In genomic region chr2:66839551-66840320, GRCh38 we compare ENCODE assay signal across 15 cellular contexts.
DNase-seq lines count a peak whose midpoint lies in the region; ATAC-seq and TF ChIP-seq lines count a peak whose summit lies in the region.
"Had no signal": no experiment of that assay in that cellular context is flagged by ENCODE, and none has a peak within 500 bp of the region (broad histone marks: within the 10 kb centered on the region; RNA-seq: fewer than 3 reads in every experiment).

No MANE protein-coding gene starts in this region.

- no peak overlapping the region for H3K4me3 Mint-ChIP-seq in nephron progenitor cell
- H3K4me3 Mint-ChIP-seq in activated CD4-positive, alpha-beta memory T cell treated with anti-CD3 and anti-CD28 coated beads, Interleukin-2, amount 10 ng/mL, durations not matched to agents 7 days and 5 days = no peak overlapping the region
- H3K4me3 Mint-ChIP-seq: activated naive CD8-positive, alpha-beta T cell treated with anti-CD3 and anti-CD28 coated beads, Interleukin-2, amount 10 ng/mL, durations not matched to agents 7 days and 5 days; CD4-positive, CD25-positive, alpha-beta regulatory T cell; neural crest cell had no signal

- ATAC-seq in HG02571 (IDR thresholded peaks at IDR 0.05; ENCODE audit: unreplicated experiment) = no peak
- ATAC-seq: heart left ventricle, Panc1 had no signal

- peaks cover 2% of the 10 kb centered on the region for H3K4me1 ChIP-seq in ovary (ENCODE audit: insufficient read depth)
- H3K4me1 ChIP-seq: heart left ventricle had no signal

- H3K4me3 ChIP-seq in AG10803 (ENCODE audit: low read length) (no peak overlapping the region; the same call in 1 of the 2 replicates), ovary (peak overlapping the region; percentile 14)
- H3K4me3 ChIP-seq: heart left ventricle had no signal

- no peaks in the 10 kb centered on the region for H3K36me3 Mint-ChIP-seq in nephron progenitor cell (ENCODE audit: low read depth)
- H3K36me3 Mint-ChIP-seq in activated CD4-positive, alpha-beta memory T cell treated with anti-CD3 and anti-CD28 coated beads, Interleukin-2, amount 10 ng/mL, durations not matched to agents 7 days and 5 days (ENCODE audit: low read depth) = no peaks in the 10 kb centered on the region
- H3K36me3 Mint-ChIP-seq: activated naive CD8-positive, alpha-beta T cell treated with anti-CD3 and anti-CD28 coated beads, Interleukin-2, amount 10 ng/mL, durations not matched to agents 7 days and 5 days; CD4-positive, CD25-positive, alpha-beta regulatory T cell had no signal

- no peak for TF ChIP-seq EP300 in ovary (IDR thresholded peaks at IDR 0.05)

- TF ChIP-seq POLR2A in ovary (IDR thresholded peaks at IDR 0.05) = no peak

- no peaks in the 10 kb centered on the region for H3K27me3 Mint-ChIP-seq in nephron progenitor cell (ENCODE audit: low read depth, poor library complexity)
- H3K27me3 Mint-ChIP-seq in activated CD4-positive, alpha-beta memory T cell treated with anti-CD3 and anti-CD28 coated beads, Interleukin-2, amount 10 ng/mL, durations not matched to agents 7 days and 5 days = no peaks in the 10 kb centered on the region
- H3K27me3 Mint-ChIP-seq: activated naive CD8-positive, alpha-beta T cell treated with anti-CD3 and anti-CD28 coated beads, Interleukin-2, amount 10 ng/mL, durations not matched to agents 7 days and 5 days had no signal

- H3K27ac ChIP-seq in RWPE1 (no peak overlapping the region; the same call in 1 of the 2 replicates), ovary (peak overlapping the region in 1 of 2 donors; percentile 51)

- intact Hi-C loops in ovary (cut with DNase I) = no loop called here

- no peaks in the 10 kb centered on the region for H3K9me3 ChIP-seq in ovary
- H3K9me3 ChIP-seq: heart left ventricle had no signal

- POLR2A ChIA-PET in RWPE1 (lab: Yijun Ruan, JAX; ENCODE audit: low non-redundant PET) = no interaction called here
- POLR2A ChIA-PET in activated CD4-positive, alpha-beta memory T cell treated with anti-CD3 and anti-CD28 coated beads, Interleukin-2, amount 10 ng/mL, durations not matched to agents 7 days and 5 days (lab: Charles Lee) = no interaction called here

- WGBS in ovary, 3 donors = 16 to 23% (median 23%) methylated on average over 4 of the region's 4 CpGs

- no peak overlapping the region for H3K27ac Mint-ChIP-seq in nephron progenitor cell
- no peak overlapping the region for H3K27ac Mint-ChIP-seq in activated CD4-positive, alpha-beta memory T cell treated with anti-CD3 and anti-CD28 coated beads, Interleukin-2, amount 10 ng/mL, durations not matched to agents 7 days and 5 days
- H3K27ac Mint-ChIP-seq: activated naive CD8-positive, alpha-beta T cell treated with anti-CD3 and anti-CD28 coated beads, Interleukin-2, amount 10 ng/mL, durations not matched to agents 7 days and 5 days; CD4-positive, CD25-positive, alpha-beta regulatory T cell had no signal

- H3K9me3 Mint-ChIP-seq in nephron progenitor cell = no peaks in the 10 kb centered on the region
- no peaks in the 10 kb centered on the region for H3K9me3 Mint-ChIP-seq in activated CD4-positive, alpha-beta memory T cell treated with anti-CD3 and anti-CD28 coated beads, Interleukin-2, amount 10 ng/mL, durations not matched to agents 7 days and 5 days
- H3K9me3 Mint-ChIP-seq: activated naive CD8-positive, alpha-beta T cell treated with anti-CD3 and anti-CD28 coated beads, Interleukin-2, amount 10 ng/mL, durations not matched to agents 7 days and 5 days; neural crest cell had no signal

- H3K36me3 ChIP-seq in ovary = no peaks in the 10 kb centered on the region
- H3K36me3 ChIP-seq: heart left ventricle had no signal

- H3K4me1 Mint-ChIP-seq in nephron progenitor cell = peaks cover 16% of the 10 kb centered on the region
- H3K4me1 Mint-ChIP-seq in activated CD4-positive, alpha-beta memory T cell treated with anti-CD3 and anti-CD28 coated beads, Interleukin-2, amount 10 ng/mL, durations not matched to agents 7 days and 5 days = no peaks in the 10 kb centered on the region
- H3K4me1 Mint-ChIP-seq: activated naive CD8-positive, alpha-beta T cell treated with anti-CD3 and anti-CD28 coated beads, Interleukin-2, amount 10 ng/mL, durations not matched to agents 7 days and 5 days; neural crest cell had no signal

- no peaks in the 10 kb centered on the region for H3K27me3 ChIP-seq in ovary
- H3K27me3 ChIP-seq: heart left ventricle had no signal

- DNase-seq in AG10803 (ENCODE audit: low read depth) (peak; percentile 98), RWPE1 (ENCODE audit: low spot score) (peak; percentile 94), fibroblast of gingiva (ENCODE audit: low read depth) (peak; percentile 87), ovary (no peak), nephron progenitor cell (no peak), ecto neural progenitor cell (ENCODE audit: low spot score) (no peak)
- DNase-seq in activated CD4-positive, alpha-beta memory T cell treated with anti-CD3 and anti-CD28 coated beads, Interleukin-2, amount 10 ng/mL, durations not matched to agents 7 days and 5 days = no peak
- DNase-seq: activated CD4-positive, CD25-positive, alpha-beta regulatory T cell treated with anti-CD3 and anti-CD28 coated beads, Interleukin-2, amount 50 U/mL, for 72 hours; activated naive CD8-positive, alpha-beta T cell treated with anti-CD3 and anti-CD28 coated beads, Interleukin-2, amount 10 ng/mL, durations not matched to agents 7 days and 5 days; CD4-positive, CD25-positive, alpha-beta regulatory T cell; heart left ventricle; NCI-H1105 treated with DMSO at 0.1 percent for 48 hours had no signal

- TF ChIP-seq CTCF in AG10803 (conservative IDR thresholded peaks at IDR 0.05; ENCODE audit: low read length) = no peak
- no peak for TF ChIP-seq CTCF in RWPE1 (conservative IDR thresholded peaks at IDR 0.05; ENCODE audit: low read depth)
- no peak for TF ChIP-seq CTCF in ovary (IDR thresholded peaks at IDR 0.05)
- TF ChIP-seq CTCF in nephron progenitor cell (IDR thresholded peaks at IDR 0.05) = no peak

- CTCF ChIA-PET in RWPE1 (lab: Yijun Ruan, JAX) = no interaction called here
- CTCF ChIA-PET in activated CD4-positive, alpha-beta memory T cell treated with anti-CD3 and anti-CD28 coated beads, Interleukin-2, amount 10 ng/mL, durations not matched to agents 7 days and 5 days (lab: Charles Lee) = no interaction called here

Comparison
In these comparisons a context has a peak if more than half of its experiments do, and no peak if none do; other contexts are left out.
1. DNase-seq: peak in AG10803 (single experiment), RWPE1 (single experiment) and fibroblast of gingiva (single experiment); none in ovary (0 of 5), nephron progenitor cell (single experiment), activated CD4-positive, alpha-beta memory T cell treated with anti-CD3 and anti-CD28 coated beads, Interleukin-2, amount 10 ng/mL, durations not matched to agents 7 days and 5 days (single experiment) and ecto neural progenitor cell (single experiment).